In genomic region chr1:232767381-232768074, GRCh38 we compare ENCODE assay signal across 8 cellular contexts. TPM values are rescaled to one million over a fixed set of nuclear protein-coding genes. Genes with fewer than 3 reads are reported as not detected.
DNase-seq lines count a peak whose midpoint lies in the region; ATAC-seq and TF ChIP-seq lines count a peak whose summit lies in the region.

No MANE protein-coding gene starts in this region.

- intact Hi-C loops in right lobe of liver (cut with DNase I), result no loop called here

- WGBS in right lobe of liver (ENCODE audit: insufficient coverage, low coverage, low lambda C conversion rate, missing lambda C conversion rate), result 47% methylated on average over 9 of the region's 12 CpGs

- DNase-seq in GM12865 (ENCODE audit: low read depth), result peak; percentile 10
- DNase-seq in NCI-H460 (ENCODE audit: extremely low read depth, low read depth), result peak; percentile 17
- peak; percentile 73 for DNase-seq in epithelial cell of prostate (ENCODE audit: low read depth, low spot score)
- no peak for DNase-seq in right lobe of liver
- DNase-seq in stimulated activated CD4-positive, alpha-beta T cell treated with anti-CD3 and anti-CD28 coated beads, Interleukin-4, amount 100 ng/mL, for 1 hour, result no peak

- H3K4me3 ChIP-seq in GM12865 (ENCODE audit: low read depth, low read length) (no peak overlapping the region), rectal smooth muscle tissue (ENCODE audit: low read length) (no peak overlapping the region), right lobe of liver (no peak overlapping the region)

- no peak for ATAC-seq in HG02840 (IDR thresholded peaks at IDR 0.05; ENCODE audit: low FRiP score, unreplicated experiment)
- no peak for ATAC-seq in right lobe of liver
- no peak for ATAC-seq in GM18909 (IDR thresholded peaks at IDR 0.05; ENCODE audit: poor library complexity, unreplicated experiment)

- H3K27me3 ChIP-seq in rectal smooth muscle tissue (ENCODE audit: control insufficient read depth, insufficient read depth, low read length) (no peaks in the 10 kb centered on the region), right lobe of liver (no peaks in the 10 kb centered on the region)

- TF ChIP-seq CTCF in GM12865 (IDR thresholded peaks at IDR 0.05; ENCODE audit: insufficient read depth, low read depth, low read length, missing control alignments) (no peak), right lobe of liver (IDR thresholded peaks at IDR 0.05) (no peak)

- H3K4me1 ChIP-seq in rectal smooth muscle tissue (ENCODE audit: control insufficient read depth, insufficient read depth, low read length) (peaks cover 25% of the 10 kb centered on the region), right lobe of liver (peaks cover 0 to 34% (median 16%) of the 10 kb centered on the region in 4 donors)

- H3K27ac ChIP-seq in epithelial cell of prostate (peak overlapping the region; percentile 51), rectal smooth muscle tissue (ENCODE audit: low read depth, low read length) (peak overlapping the region; percentile 83), right lobe of liver (no peak overlapping the region)

- TF ChIP-seq POLR2A in right lobe of liver (IDR thresholded peaks at IDR 0.05), result no peak

- H3K36me3 ChIP-seq in rectal smooth muscle tissue (ENCODE audit: control insufficient read depth, insufficient read depth, low read length), result no peaks in the 10 kb centered on the region
- no peaks in the 10 kb centered on the region for H3K36me3 ChIP-seq in right lobe of liver

- H3K9me3 ChIP-seq in right lobe of liver, result no peaks in the 10 kb centered on the region

- H3K9ac ChIP-seq in rectal smooth muscle tissue (ENCODE audit: low read length), result no peak overlapping the region

RNA-seq across cellular contexts. Expression of gene MAP10, which starts 37.7 kb away (rescaled TPM):
- 0.59 and 1.1 TPM in 2 replicates for total RNA-seq in NCI-H460 (2014; rRNA removed; shearing (Covaris generic))
- 0.10 and 0.58 TPM in 2 replicates for polyA plus RNA-seq in NCI-H460 (2014; cell fraction: nucleus; rRNA removed)
- 1 to 10 TPM; 1.5 to 3.0 (median 1.8) TPM for total RNA-seq in right lobe of liver

Comparison
In these comparisons a context has a peak if more than half of its experiments do, and no peak if none do; other contexts are left out.
1. DNase-seq: peak in GM12865 (single experiment), NCI-H460 (single experiment) and epithelial cell of prostate (single experiment); none in right lobe of liver (0 of 3) and stimulated activated CD4-positive, alpha-beta T cell treated with anti-CD3 and anti-CD28 coated beads, Interleukin-4, amount 100 ng/mL, for 1 hour (single experiment).
2. H3K27ac ChIP-seq: peak in epithelial cell of prostate (single experiment) and rectal smooth muscle tissue (single experiment); none in right lobe of liver (0 of 3).